1 cellular context compared by ENCODE assay signal in genomic region chr19:39412100-39412866, GRCh38.
A peak's percentile ranks its signal among the peaks of the same experiment; 100 is the strongest.
TF ChIP-seq lines count a peak whose summit lies in the region.

A gene with protein sequence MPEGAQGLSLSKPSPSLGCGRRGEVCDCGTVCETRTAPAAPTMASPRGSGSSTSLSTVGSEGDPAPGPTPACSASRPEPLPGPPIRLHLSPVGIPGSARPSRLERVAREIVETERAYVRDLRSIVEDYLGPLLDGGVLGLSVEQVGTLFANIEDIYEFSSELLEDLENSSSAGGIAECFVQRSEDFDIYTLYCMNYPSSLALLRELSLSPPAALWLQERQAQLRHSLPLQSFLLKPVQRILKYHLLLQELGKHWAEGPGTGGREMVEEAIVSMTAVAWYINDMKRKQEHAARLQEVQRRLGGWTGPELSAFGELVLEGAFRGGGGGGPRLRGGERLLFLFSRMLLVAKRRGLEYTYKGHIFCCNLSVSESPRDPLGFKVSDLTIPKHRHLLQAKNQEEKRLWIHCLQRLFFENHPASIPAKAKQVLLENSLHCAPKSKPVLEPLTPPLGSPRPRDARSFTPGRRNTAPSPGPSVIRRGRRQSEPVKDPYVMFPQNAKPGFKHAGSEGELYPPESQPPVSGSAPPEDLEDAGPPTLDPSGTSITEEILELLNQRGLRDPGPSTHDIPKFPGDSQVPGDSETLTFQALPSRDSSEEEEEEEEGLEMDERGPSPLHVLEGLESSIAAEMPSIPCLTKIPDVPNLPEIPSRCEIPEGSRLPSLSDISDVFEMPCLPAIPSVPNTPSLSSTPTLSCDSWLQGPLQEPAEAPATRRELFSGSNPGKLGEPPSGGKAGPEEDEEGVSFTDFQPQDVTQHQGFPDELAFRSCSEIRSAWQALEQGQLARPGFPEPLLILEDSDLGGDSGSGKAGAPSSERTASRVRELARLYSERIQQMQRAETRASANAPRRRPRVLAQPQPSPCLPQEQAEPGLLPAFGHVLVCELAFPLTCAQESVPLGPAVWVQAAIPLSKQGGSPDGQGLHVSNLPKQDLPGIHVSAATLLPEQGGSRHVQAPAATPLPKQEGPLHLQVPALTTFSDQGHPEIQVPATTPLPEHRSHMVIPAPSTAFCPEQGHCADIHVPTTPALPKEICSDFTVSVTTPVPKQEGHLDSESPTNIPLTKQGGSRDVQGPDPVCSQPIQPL (N-terminal part only) (plus strand): TSS chr19:39412669. CDS start chr19:39414087, 1,418 bp downstream.

TF ChIP-seq in HepG2, 621 proteins besides CTCF, POLR2A, EP300 and RAD21 (continued from another document and continues in another):
- TF ChIP-seq ZNF230 (CRISPR knock-in tag; IDR thresholded peaks at IDR 0.05): no peak; the same call in 1 of the 2 replicates
- no peak for TF ChIP-seq THAP9 (CRISPR knock-in tag; IDR thresholded peaks at IDR 0.05; ENCODE audit: borderline replicate concordance)
- TF ChIP-seq, protein P1, sequence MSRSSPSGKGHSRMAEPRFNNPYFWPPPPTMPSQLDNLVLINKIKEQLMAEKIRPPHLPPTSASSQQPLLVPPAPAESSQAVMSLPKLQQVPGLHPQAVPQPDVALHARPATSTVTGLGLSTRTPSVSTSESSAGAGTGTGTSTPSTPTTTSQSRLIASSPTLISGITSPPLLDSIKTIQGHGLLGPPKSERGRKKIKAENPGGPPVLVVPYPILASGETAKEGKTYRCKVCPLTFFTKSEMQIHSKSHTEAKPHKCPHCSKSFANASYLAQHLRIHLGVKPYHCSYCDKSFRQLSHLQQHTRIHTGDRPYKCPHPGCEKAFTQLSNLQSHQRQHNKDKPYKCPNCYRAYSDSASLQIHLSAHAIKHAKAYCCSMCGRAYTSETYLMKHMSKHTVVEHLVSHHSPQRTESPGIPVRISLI (CRISPR knock-in tag; IDR thresholded peaks at IDR 0.05; ENCODE audit: borderline replicate concordance): peak; percentile 66; the same call in 1 of the 2 replicates
- no peak for TF ChIP-seq ZNF839 (CRISPR knock-in tag; IDR thresholded peaks at IDR 0.05; ENCODE audit: borderline replicate concordance)
- peak; percentile 68 for TF ChIP-seq CREM (IDR thresholded peaks at IDR 0.05)
- TF ChIP-seq CREM (CRISPR knock-in tag; IDR thresholded peaks at IDR 0.05): no peak
- no peak for TF ChIP-seq ZNF407 (CRISPR knock-in tag; IDR thresholded peaks at IDR 0.05; ENCODE audit: not compliant biosample characterization)
- no peak for TF ChIP-seq DNMT3B (CRISPR knock-in tag; conservative IDR thresholded peaks at IDR 0.05)
- TF ChIP-seq, protein P2, sequence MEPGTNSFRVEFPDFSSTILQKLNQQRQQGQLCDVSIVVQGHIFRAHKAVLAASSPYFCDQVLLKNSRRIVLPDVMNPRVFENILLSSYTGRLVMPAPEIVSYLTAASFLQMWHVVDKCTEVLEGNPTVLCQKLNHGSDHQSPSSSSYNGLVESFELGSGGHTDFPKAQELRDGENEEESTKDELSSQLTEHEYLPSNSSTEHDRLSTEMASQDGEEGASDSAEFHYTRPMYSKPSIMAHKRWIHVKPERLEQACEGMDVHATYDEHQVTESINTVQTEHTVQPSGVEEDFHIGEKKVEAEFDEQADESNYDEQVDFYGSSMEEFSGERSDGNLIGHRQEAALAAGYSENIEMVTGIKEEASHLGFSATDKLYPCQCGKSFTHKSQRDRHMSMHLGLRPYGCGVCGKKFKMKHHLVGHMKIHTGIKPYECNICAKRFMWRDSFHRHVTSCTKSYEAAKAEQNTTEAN (CRISPR knock-in tag; conservative IDR thresholded peaks at IDR 0.05): no peak; the same call in 1 of the 2 replicates
- no peak for TF ChIP-seq ZNF251 (CRISPR knock-in tag; IDR thresholded peaks at IDR 0.05)
- TF ChIP-seq WIZ (CRISPR knock-in tag; IDR thresholded peaks at IDR 0.05): no peak; the same call in 1 of the 2 replicates
- no peak for TF ChIP-seq MIER2 (CRISPR knock-in tag; IDR thresholded peaks at IDR 0.05)
- TF ChIP-seq ZNF598 (CRISPR knock-in tag; IDR thresholded peaks at IDR 0.05; ENCODE audit: borderline replicate concordance): no peak
- TF ChIP-seq CREB1 (IDR thresholded peaks at IDR 0.05): peak; percentile 80
- peak; percentile 87 for TF ChIP-seq CREB1 (CRISPR knock-in tag; IDR thresholded peaks at IDR 0.05)
- TF ChIP-seq NFIC (IDR thresholded peaks at IDR 0.05; ENCODE audit: low read length): peak; percentile 40; the same call in 1 of the 2 replicates
- no peak for TF ChIP-seq BRCA1 (CRISPR knock-in tag; IDR thresholded peaks at IDR 0.05)
- no peak for TF ChIP-seq SUZ12 (IDR thresholded peaks at IDR 0.05; ENCODE audit: low read depth, low read length)
- peak; percentile 97 for TF ChIP-seq CEBPG (CRISPR knock-in tag; IDR thresholded peaks at IDR 0.05)
- no peak for TF ChIP-seq HES4 (CRISPR knock-in tag; IDR thresholded peaks at IDR 0.05; ENCODE audit: borderline replicate concordance)
- TF ChIP-seq HNF1A (IDR thresholded peaks at IDR 0.05; ENCODE audit: low read depth): 0 out of 2 replicates have a peak, but pooled peaks have one; percentile 36
- peak; percentile 69; the same call in 1 of the 2 replicates for TF ChIP-seq HNF1A (CRISPR knock-in tag; IDR thresholded peaks at IDR 0.05; ENCODE audit: borderline replicate concordance)
- no peak for TF ChIP-seq CSRNP2 (CRISPR knock-in tag; conservative IDR thresholded peaks at IDR 0.05; ENCODE audit: low read depth)
- no peak for TF ChIP-seq ZC3H4 (CRISPR knock-in tag; IDR thresholded peaks at IDR 0.05; ENCODE audit: borderline replicate concordance)
- TF ChIP-seq ZNF10 (CRISPR knock-in tag; IDR thresholded peaks at IDR 0.05; ENCODE audit: borderline replicate concordance, low read depth): no peak
- TF ChIP-seq SRSF4 (IDR thresholded peaks at IDR 0.05; ENCODE audit: low read depth, low read length, poor library complexity, severe bottlenecking): no peak
- peak; percentile 60; the same call in 1 of the 2 replicates for TF ChIP-seq PHF21A (CRISPR knock-in tag; IDR thresholded peaks at IDR 0.05)
- 0 out of 2 replicates have a peak, but pooled peaks have one; percentile 61 for TF ChIP-seq FOXK1 (CRISPR knock-in tag; IDR thresholded peaks at IDR 0.05; ENCODE audit: borderline replicate concordance, low read depth)
- peak; percentile 69; the same call in 1 of the 2 replicates for TF ChIP-seq MIXL1 (CRISPR knock-in tag; IDR thresholded peaks at IDR 0.05)
